Comparison of ENCODE assay signal across 10 cellular contexts in the genomic region with DNA sequence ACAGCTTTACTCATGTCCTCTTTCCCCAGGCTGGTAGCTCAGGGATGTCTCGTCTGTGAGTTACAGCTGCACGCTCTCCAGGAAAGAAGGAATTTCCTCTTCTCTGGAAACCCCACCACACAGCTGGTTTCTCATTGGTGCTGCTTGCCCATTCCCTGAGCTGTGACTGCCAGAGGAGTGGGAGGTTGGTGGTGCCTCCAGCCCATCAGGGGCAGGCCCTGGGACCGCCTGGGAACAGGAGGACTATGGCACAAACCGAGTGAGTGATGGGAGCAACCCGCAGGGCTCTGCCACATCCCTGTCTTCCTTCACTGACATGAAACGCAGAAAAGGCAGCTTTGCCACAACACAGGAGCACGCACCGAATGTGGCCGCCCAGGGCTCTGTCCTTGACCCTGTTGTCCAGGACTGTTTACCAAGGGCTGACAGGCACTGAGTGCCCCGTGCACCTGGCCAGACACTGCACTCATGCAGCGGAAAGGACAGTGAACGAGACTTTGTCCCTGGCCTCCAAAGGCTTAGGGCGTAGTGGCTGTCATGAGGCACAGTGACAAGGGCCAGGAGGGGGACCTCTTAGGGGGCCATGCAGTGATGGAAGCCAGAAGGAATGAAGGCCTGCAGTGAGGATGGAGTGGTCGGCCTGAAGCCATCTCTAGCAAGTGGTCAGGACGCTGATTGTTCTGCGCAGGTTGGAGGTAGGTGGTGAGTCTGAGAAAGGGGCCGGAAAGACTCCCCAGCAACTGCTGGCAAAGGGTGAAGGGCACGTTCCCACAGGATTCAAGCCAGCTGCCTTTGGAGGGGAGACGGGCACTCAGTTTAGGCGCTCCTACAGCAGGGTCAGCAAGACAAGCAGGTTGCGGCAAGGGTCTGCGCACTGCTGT. TPM values are rescaled to one million over a fixed set of nuclear protein-coding genes. Genes with fewer than 3 reads are reported as not detected.
DNase-seq lines count a peak whose midpoint lies in the region; ATAC-seq and TF ChIP-seq lines count a peak whose summit lies in the region.
"Had no signal": no experiment of that assay in that cellular context is flagged by ENCODE, and none has a peak within 500 bp of the region (broad histone marks: within the 10 kb centered on the region; RNA-seq: fewer than 3 reads in every experiment).

No MANE protein-coding gene starts in this region.

- TF ChIP-seq CTCF in 22Rv1 (IDR thresholded peaks at IDR 0.05) (no peak), HCT116 (IDR thresholded peaks at IDR 0.05 in 2 of 3, conservative IDR thresholded peaks at IDR 0.05 in 1 of 3; ENCODE audit: borderline replicate concordance in 1 of 3, insufficient read depth in 1 of 3, low read depth in 2 of 3, low read length in 2 of 3) (no peak), astrocyte of the cerebellum (IDR thresholded peaks at IDR 0.05; ENCODE audit: low read depth, low read length, missing control alignments) (no peak), omental fat pad (IDR thresholded peaks at IDR 0.05) (no peak)

- RAD21 ChIA-PET in HCT116 (lab: Charles Lee; ENCODE audit: low non-redundant PET in 1 of 2, low total read pairs in 2 of 2, uncharacterized antibody in 2 of 2, unreplicated experiment in 2 of 2), result no interaction called here

- no peaks in the 10 kb centered on the region for H3K9me2 ChIP-seq in HCT116 (ENCODE audit: insufficient read depth)

- no peaks in the 10 kb centered on the region for H3K27me3 ChIP-seq in HCT116 (ENCODE audit: insufficient read depth, low read length)

- peaks cover 5% of the 10 kb centered on the region; the same call in 1 of the 2 replicates for H4K20me1 ChIP-seq in HCT116 (ENCODE audit: insufficient read depth)

- peaks cover 32% of the 10 kb centered on the region for H3K4me1 Mint-ChIP-seq in memory B cell

- intact Hi-C loops in HCT116 (cut with micrococcal nuclease), result no loop called here

- peak overlapping the region; percentile 98 for H3K4me2 ChIP-seq in HCT116 (ENCODE audit: low read length)

- peak overlapping the region; percentile 92 for H3K4me3 Mint-ChIP-seq in memory B cell

- H3K9ac ChIP-seq in HCT116 (ENCODE audit: low read length), result peak overlapping the region; percentile 97

- peak; percentile 3 for TF ChIP-seq POLR2A in HCT116 (IDR thresholded peaks at IDR 0.05; ENCODE audit: borderline replicate concordance, extremely low read depth, insufficient read depth, insufficient read length)

- POLR2A ChIA-PET in HCT116 (lab: Charles Lee), result interaction anchor here (0.5 to 1.0 kb wide), 2 partner anchors 19 to 32 kb away, joined by 3 read pairs; no protein-coding TSS in a partner anchor

- H3K4me3 ChIP-seq in HCT116 (replicated peaks in 1 of 2; ENCODE audit: low read depth in 1 of 2, low read length in 2 of 2), result peak overlapping the region; percentile 96 to 99
- peak overlapping the region; percentile 97 for H3K4me3 ChIP-seq in astrocyte of the cerebellum (ENCODE audit: low read depth, low read length)

- DNase-seq in HCT116 (ENCODE audit: low read depth, low spot score), result no peak
- no peak for DNase-seq in astrocyte of the cerebellum (ENCODE audit: low read depth)
- no peak for DNase-seq in memory B cell (ENCODE audit: low spot score in 2 of 2)
- no peak for DNase-seq in omental fat pad (ENCODE audit: low spot score)
- no peak for DNase-seq in SKM-1 (lab: John Stamatoyannopoulos, UW; ENCODE audit: unreplicated experiment)
- DNase-seq in ureter (ENCODE audit: low spot score), result no peak
- DNase-seq: caudate nucleus had no signal

- no peaks in the 10 kb centered on the region for H3K9me3 ChIP-seq in HCT116 (ENCODE audit: control insufficient read depth in 1 of 2, insufficient read depth in 1 of 2, low read depth in 1 of 2, low read length in 2 of 2)

- H3K27me3 Mint-ChIP-seq in memory B cell, result no peaks in the 10 kb centered on the region

- no peaks in the 10 kb centered on the region for H3K9me3 Mint-ChIP-seq in memory B cell

- in situ Hi-C loops in astrocyte of the cerebellum (cut with HindIII; ENCODE audit: low sequenced_read_pairs), result no loop called here

- BruUV-seq in HCT116 (replicated peaks; lab: Mats Ljungman, UMichigan), result no TSS peak

- no peak overlapping the region for H2AFZ ChIP-seq in HCT116 (ENCODE audit: low read depth, low read length, poor library complexity, severe bottlenecking)

- H3K27ac ChIP-seq in 22Rv1 (peak overlapping the region; percentile 80), HCT116 (ENCODE audit: low read depth, low read length) (peak overlapping the region; percentile 86)

- TF ChIP-seq RAD21 in HCT116 (IDR thresholded peaks at IDR 0.05; ENCODE audit: low read depth), result no peak

- H3K36me3 ChIP-seq in HCT116 (ENCODE audit: control insufficient read depth in 1 of 2, insufficient read depth in 2 of 2, low read length in 2 of 2), result peaks cover 22 to 49% of the 10 kb centered on the region in 2 experiments

- CTCF ChIA-PET in HCT116 (lab: Charles Lee), result interaction anchor here (1.0 kb wide), 1 partner anchor 26 kb away, joined by 4 read pairs; a partner anchor contains a TSS

- H3K27ac Mint-ChIP-seq in memory B cell, result no peak overlapping the region

- peaks cover 83% of the 10 kb centered on the region for H3K79me2 ChIP-seq in HCT116 (ENCODE audit: insufficient read depth, low read length)

- H3K4me1 ChIP-seq in HCT116 (ENCODE audit: control insufficient read depth in 1 of 2, insufficient read depth in 2 of 2, low read length in 2 of 2), result peaks cover 14 to 54% of the 10 kb centered on the region in 2 experiments

- peaks cover 14% of the 10 kb centered on the region for H3K36me3 Mint-ChIP-seq in memory B cell

- ATAC-seq in HCT116, result no peak
- ATAC-seq in memory B cell (ENCODE audit: low read depth), result no peak
- ATAC-seq in HG02970 (IDR thresholded peaks at IDR 0.05; ENCODE audit: low FRiP score, unreplicated experiment), result no peak
- ATAC-seq in omental fat pad (ENCODE audit: low FRiP score), result no peak

TF ChIP-seq in HCT116, 20 proteins besides CTCF, POLR2A, EP300 and RAD21:
- TF ChIP-seq ZFX (IDR thresholded peaks at IDR 0.05) (no peak), SRF (IDR thresholded peaks at IDR 0.05; ENCODE audit: low read depth) (no peak), EZH2phosphoT487 (IDR thresholded peaks at IDR 0.05; ENCODE audit: borderline replicate concordance) (no peak), SP1 (IDR thresholded peaks at IDR 0.05; ENCODE audit: low read depth) (no peak), TCF7L2 (IDR thresholded peaks at IDR 0.05; ENCODE audit: borderline replicate concordance, extremely low read depth, insufficient read depth, insufficient read length) (no peak), JUND (IDR thresholded peaks at IDR 0.05) (no peak), SIN3A (IDR thresholded peaks at IDR 0.05; ENCODE audit: low read depth) (no peak), POLR2AphosphoS5 (IDR thresholded peaks at IDR 0.05; ENCODE audit: low read depth, low read length) (no peak)
- TF ChIP-seq, protein P1, sequence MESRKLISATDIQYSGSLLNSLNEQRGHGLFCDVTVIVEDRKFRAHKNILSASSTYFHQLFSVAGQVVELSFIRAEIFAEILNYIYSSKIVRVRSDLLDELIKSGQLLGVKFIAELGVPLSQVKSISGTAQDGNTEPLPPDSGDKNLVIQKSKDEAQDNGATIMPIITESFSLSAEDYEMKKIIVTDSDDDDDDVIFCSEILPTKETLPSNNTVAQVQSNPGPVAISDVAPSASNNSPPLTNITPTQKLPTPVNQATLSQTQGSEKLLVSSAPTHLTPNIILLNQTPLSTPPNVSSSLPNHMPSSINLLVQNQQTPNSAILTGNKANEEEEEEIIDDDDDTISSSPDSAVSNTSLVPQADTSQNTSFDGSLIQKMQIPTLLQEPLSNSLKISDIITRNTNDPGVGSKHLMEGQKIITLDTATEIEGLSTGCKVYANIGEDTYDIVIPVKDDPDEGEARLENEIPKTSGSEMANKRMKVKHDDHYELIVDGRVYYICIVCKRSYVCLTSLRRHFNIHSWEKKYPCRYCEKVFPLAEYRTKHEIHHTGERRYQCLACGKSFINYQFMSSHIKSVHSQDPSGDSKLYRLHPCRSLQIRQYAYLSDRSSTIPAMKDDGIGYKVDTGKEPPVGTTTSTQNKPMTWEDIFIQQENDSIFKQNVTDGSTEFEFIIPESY (IDR thresholded peaks at IDR 0.05; ENCODE audit: extremely low read depth, insufficient replicate concordance, low read length), result no peak

RNA-seq across cellular contexts. Expression of a gene that starts 1.7 kb away (rescaled TPM):
- total RNA-seq in HCT116 (2021; ENCODE audit: unreplicated experiment), result 173 TPM
- 125 and 138 TPM in 2 replicates for polyA plus RNA-seq in HCT116 (2012)
- total RNA-seq in omental fat pad, result 100 to 1,000 TPM; 142 to 273 (median 204) TPM
- 259 TPM for total RNA-seq in ureter

RNA-seq across cellular contexts. Expression of a gene that starts 6.3 kb away (rescaled TPM):
- total RNA-seq in HCT116 (2021; ENCODE audit: unreplicated experiment), result 131 TPM
- polyA plus RNA-seq in HCT116 (2012), result 112 and 144 TPM in 2 replicates
- total RNA-seq in omental fat pad, result 100 to 1,000 TPM; 106 to 170 (median 136) TPM
- 145 TPM for total RNA-seq in ureter

RNA-seq across cellular contexts. Expression of a gene that starts 20.3 kb away (rescaled TPM):
- total RNA-seq in HCT116 (2021; ENCODE audit: unreplicated experiment) (not detected), omental fat pad (1 to 10 TPM; 2.6 to 7.3 (median 3.8) TPM), ureter (40.9 TPM)
- polyA plus RNA-seq in HCT116 (2012), result 0.06 and 0.07 TPM in 2 replicates
- total RNA-seq: LHCN-M2 had no signal

RNA-seq across cellular contexts. Expression of a gene that starts 25.8 kb away (rescaled TPM):
- 200 TPM for total RNA-seq in HCT116 (2021; ENCODE audit: unreplicated experiment)
- 114 and 142 TPM in 2 replicates for polyA plus RNA-seq in HCT116 (2012)
- total RNA-seq in omental fat pad, result 100 to 1,000 TPM in 3 of 4 donors, 10 to 100 TPM in 1; 96.3 to 115 (median 105) TPM
- 102 TPM for total RNA-seq in ureter

RNA-seq across cellular contexts. Expression of a gene that starts 34.7 kb away (rescaled TPM):
- total RNA-seq in HCT116 (2021; ENCODE audit: unreplicated experiment) (50.6 TPM), omental fat pad (10 to 100 TPM in 3 of 4 donors, 1 to 10 TPM in 1; 6.8 to 21.1 (median 13.8) TPM), ureter (83.3 TPM)
- 17.5 and 18.9 TPM in 2 replicates for polyA plus RNA-seq in HCT116 (2012)
